1 cellular context compared by ENCODE assay signal in genomic region chr5:132064738-132065331, GRCh38.
TF ChIP-seq lines count a peak whose summit lies in the region.

No MANE protein-coding gene starts in this region.

TF ChIP-seq in HepG2, 621 proteins besides CTCF, POLR2A, EP300 and RAD21 (continued from another document):
- TF ChIP-seq SKIL (CRISPR knock-in tag; IDR thresholded peaks at IDR 0.05; ENCODE audit: borderline replicate concordance) (no peak), ARNT2 (CRISPR knock-in tag; IDR thresholded peaks at IDR 0.05; ENCODE audit: low read depth) (0 out of 2 replicates have a peak, but pooled peaks have one; percentile 28), SMC3 (IDR thresholded peaks at IDR 0.05; ENCODE audit: low read length) (peak; percentile 25; the same call in 1 of the 2 replicates), GATAD2A (CRISPR knock-in tag; IDR thresholded peaks at IDR 0.05) (no peak), RELA (CRISPR knock-in tag; IDR thresholded peaks at IDR 0.05) (no peak), ZNF737 (CRISPR knock-in tag; IDR thresholded peaks at IDR 0.05; ENCODE audit: borderline replicate concordance) (no peak), ZNF124 (CRISPR knock-in tag; IDR thresholded peaks at IDR 0.05) (no peak), ZXDC (CRISPR knock-in tag; IDR thresholded peaks at IDR 0.05) (0 out of 2 replicates have a peak, but pooled peaks have one; percentile 41), ZNF451 (CRISPR knock-in tag; IDR thresholded peaks at IDR 0.05) (no peak), MIER2 (CRISPR knock-in tag; IDR thresholded peaks at IDR 0.05) (no peak), ZNF335 (CRISPR knock-in tag; IDR thresholded peaks at IDR 0.05) (no peak), ZNF605 (CRISPR knock-in tag; IDR thresholded peaks at IDR 0.05) (peak; percentile 47; the same call in 1 of the 2 replicates), ZNF234 (CRISPR knock-in tag; conservative IDR thresholded peaks at IDR 0.05) (no peak), STAT6 (CRISPR knock-in tag; IDR thresholded peaks at IDR 0.05; ENCODE audit: borderline replicate concordance) (no peak), ZNF552 (CRISPR knock-in tag; IDR thresholded peaks at IDR 0.05; ENCODE audit: borderline replicate concordance) (0 out of 2 replicates have a peak, but pooled peaks have one; percentile 16), HOXD1 (CRISPR knock-in tag; IDR thresholded peaks at IDR 0.05) (no peak), ZNF691 (CRISPR knock-in tag; IDR thresholded peaks at IDR 0.05; ENCODE audit: borderline replicate concordance, low read depth) (no peak), CHD4 (IDR thresholded peaks at IDR 0.05; ENCODE audit: borderline replicate concordance, low read length) (no peak), ZSCAN12 (CRISPR knock-in tag; IDR thresholded peaks at IDR 0.05) (no peak), HMGA1 (CRISPR knock-in tag; conservative IDR thresholded peaks at IDR 0.05) (no peak), ZNF263 (CRISPR knock-in tag; IDR thresholded peaks at IDR 0.05) (no peak)
- TF ChIP-seq, protein P1, sequence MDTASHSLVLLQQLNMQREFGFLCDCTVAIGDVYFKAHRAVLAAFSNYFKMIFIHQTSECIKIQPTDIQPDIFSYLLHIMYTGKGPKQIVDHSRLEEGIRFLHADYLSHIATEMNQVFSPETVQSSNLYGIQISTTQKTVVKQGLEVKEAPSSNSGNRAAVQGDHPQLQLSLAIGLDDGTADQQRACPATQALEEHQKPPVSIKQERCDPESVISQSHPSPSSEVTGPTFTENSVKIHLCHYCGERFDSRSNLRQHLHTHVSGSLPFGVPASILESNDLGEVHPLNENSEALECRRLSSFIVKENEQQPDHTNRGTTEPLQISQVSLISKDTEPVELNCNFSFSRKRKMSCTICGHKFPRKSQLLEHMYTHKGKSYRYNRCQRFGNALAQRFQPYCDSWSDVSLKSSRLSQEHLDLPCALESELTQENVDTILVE (CRISPR knock-in tag; IDR thresholded peaks at IDR 0.05), result no peak
- TF ChIP-seq, protein P2, sequence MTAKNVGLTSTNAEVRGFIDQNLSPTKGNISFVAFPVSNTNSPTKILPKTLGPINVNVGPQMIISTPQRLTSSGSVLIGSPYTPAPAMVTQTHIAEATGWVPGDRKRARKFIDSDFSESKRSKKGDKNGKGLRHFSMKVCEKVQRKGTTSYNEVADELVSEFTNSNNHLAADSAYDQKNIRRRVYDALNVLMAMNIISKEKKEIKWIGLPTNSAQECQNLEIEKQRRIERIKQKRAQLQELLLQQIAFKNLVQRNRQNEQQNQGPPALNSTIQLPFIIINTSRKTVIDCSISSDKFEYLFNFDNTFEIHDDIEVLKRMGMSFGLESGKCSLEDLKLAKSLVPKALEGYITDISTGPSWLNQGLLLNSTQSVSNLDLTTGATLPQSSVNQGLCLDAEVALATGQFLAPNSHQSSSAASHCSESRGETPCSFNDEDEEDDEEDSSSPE (CRISPR knock-in tag; IDR thresholded peaks at IDR 0.05), result no peak
- TF ChIP-seq, protein P3, sequence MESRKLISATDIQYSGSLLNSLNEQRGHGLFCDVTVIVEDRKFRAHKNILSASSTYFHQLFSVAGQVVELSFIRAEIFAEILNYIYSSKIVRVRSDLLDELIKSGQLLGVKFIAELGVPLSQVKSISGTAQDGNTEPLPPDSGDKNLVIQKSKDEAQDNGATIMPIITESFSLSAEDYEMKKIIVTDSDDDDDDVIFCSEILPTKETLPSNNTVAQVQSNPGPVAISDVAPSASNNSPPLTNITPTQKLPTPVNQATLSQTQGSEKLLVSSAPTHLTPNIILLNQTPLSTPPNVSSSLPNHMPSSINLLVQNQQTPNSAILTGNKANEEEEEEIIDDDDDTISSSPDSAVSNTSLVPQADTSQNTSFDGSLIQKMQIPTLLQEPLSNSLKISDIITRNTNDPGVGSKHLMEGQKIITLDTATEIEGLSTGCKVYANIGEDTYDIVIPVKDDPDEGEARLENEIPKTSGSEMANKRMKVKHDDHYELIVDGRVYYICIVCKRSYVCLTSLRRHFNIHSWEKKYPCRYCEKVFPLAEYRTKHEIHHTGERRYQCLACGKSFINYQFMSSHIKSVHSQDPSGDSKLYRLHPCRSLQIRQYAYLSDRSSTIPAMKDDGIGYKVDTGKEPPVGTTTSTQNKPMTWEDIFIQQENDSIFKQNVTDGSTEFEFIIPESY (CRISPR knock-in tag; IDR thresholded peaks at IDR 0.05), result no peak
- TF ChIP-seq, protein P4, sequence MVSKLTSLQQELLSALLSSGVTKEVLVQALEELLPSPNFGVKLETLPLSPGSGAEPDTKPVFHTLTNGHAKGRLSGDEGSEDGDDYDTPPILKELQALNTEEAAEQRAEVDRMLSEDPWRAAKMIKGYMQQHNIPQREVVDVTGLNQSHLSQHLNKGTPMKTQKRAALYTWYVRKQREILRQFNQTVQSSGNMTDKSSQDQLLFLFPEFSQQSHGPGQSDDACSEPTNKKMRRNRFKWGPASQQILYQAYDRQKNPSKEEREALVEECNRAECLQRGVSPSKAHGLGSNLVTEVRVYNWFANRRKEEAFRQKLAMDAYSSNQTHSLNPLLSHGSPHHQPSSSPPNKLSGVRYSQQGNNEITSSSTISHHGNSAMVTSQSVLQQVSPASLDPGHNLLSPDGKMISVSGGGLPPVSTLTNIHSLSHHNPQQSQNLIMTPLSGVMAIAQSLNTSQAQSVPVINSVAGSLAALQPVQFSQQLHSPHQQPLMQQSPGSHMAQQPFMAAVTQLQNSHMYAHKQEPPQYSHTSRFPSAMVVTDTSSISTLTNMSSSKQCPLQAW (CRISPR knock-in tag; IDR thresholded peaks at IDR 0.05), result peak; percentile 59; the same call in 1 of the 2 replicates
- TF ChIP-seq, protein P5, sequence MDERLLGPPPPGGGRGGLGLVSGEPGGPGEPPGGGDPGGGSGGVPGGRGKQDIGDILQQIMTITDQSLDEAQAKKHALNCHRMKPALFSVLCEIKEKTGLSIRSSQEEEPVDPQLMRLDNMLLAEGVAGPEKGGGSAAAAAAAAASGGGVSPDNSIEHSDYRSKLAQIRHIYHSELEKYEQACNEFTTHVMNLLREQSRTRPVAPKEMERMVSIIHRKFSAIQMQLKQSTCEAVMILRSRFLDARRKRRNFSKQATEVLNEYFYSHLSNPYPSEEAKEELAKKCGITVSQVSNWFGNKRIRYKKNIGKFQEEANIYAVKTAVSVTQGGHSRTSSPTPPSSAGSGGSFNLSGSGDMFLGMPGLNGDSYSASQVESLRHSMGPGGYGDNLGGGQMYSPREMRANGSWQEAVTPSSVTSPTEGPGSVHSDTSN (CRISPR knock-in tag; IDR thresholded peaks at IDR 0.05), result no peak
